13 cellular contexts compared by ENCODE assay signal in genomic region chr2:69493268-69493667, GRCh38. TPM values are rescaled to one million over a fixed set of nuclear protein-coding genes. Genes with fewer than 3 reads are reported as not detected.
DNase-seq lines count a peak whose midpoint lies in the region; ATAC-seq and TF ChIP-seq lines count a peak whose summit lies in the region.
"Had no signal": no experiment of that assay in that cellular context is flagged by ENCODE, and none has a peak within 500 bp of the region (broad histone marks: within the 10 kb centered on the region; RNA-seq: fewer than 3 reads in every experiment).

No MANE protein-coding gene starts in this region.

- POLR2A ChIA-PET in SK-N-SH (lab: Yijun Ruan, JAX): no interaction called here

- no peak overlapping the region for H3K4me2 ChIP-seq in SK-N-SH

- H3K9me3 ChIP-seq in SK-N-SH (no peaks in the 10 kb centered on the region), tibial nerve (no peaks in the 10 kb centered on the region)

- TF ChIP-seq RAD21 in SK-N-SH (IDR thresholded peaks at IDR 0.05; ENCODE audit: low read length): peak; percentile 74

- H3K36me3 ChIP-seq in SK-N-SH (replicated peaks in 1 of 2; ENCODE audit: control insufficient read depth in 1 of 2, insufficient read depth in 2 of 2, low read length in 1 of 2) (peaks cover 23 to 24% of the 10 kb centered on the region in 2 experiments), tibial nerve (peaks cover 0 to 33% (median 0%) of the 10 kb centered on the region in 3 donors)

- H4K20me1 ChIP-seq in SK-N-SH (ENCODE audit: insufficient read depth): no peaks in the 10 kb centered on the region

- H3K9me2 ChIP-seq in SK-N-SH: no peaks in the 10 kb centered on the region

- ATAC-seq in stimulated activated effector memory CD8-positive, alpha-beta T cell treated with anti-CD3 and anti-CD28 coated beads, Interleukin-12 subunit alpha, Interleukin-12 subunit beta, amount 100 ng/mL, for 72 hours: no peak
- ATAC-seq in HG02763 (IDR thresholded peaks at IDR 0.05; ENCODE audit: unreplicated experiment): no peak
- ATAC-seq in HG03565 (IDR thresholded peaks at IDR 0.05; ENCODE audit: unreplicated experiment): no peak

- WGBS in SK-N-SH (ENCODE audit: low lambda C conversion rate): 80% methylated on average over 6 of the region's 6 CpGs
- WGBS in tibial nerve, 2 donors: 50 to 63% methylated on average over 6 of the region's 6 CpGs

- H3K4me3 ChIP-seq in SK-N-SH (ENCODE audit: low read depth in 2 of 2, low read length in 1 of 2) (no peak overlapping the region), tibial nerve (no peak overlapping the region)
- H3K4me3 ChIP-seq: SK-N-MC had no signal

- no peak overlapping the region for H3K4me3 Mint-ChIP-seq in T-helper 2 cell treated with Interferon-gamma antibody and Interleukin-4, amounts not matched to agents 5 μg/mL and 100 μg/mL, for 36 hours
- no peak overlapping the region for H3K4me3 Mint-ChIP-seq in stimulated activated effector memory CD8-positive, alpha-beta T cell treated with anti-CD3 and anti-CD28 coated beads, Interleukin-12 subunit alpha, Interleukin-12 subunit beta, amount 100 ng/mL, for 72 hours
- H3K4me3 Mint-ChIP-seq: HFFc6 had no signal

- peak overlapping the region in 1 of 2 experiments; percentile 70; a peak in 2 of 4 replicates for H3K27ac ChIP-seq in SK-N-SH (ENCODE audit: low read depth in 2 of 2, low read length in 1 of 2)
- no peak overlapping the region for H3K27ac ChIP-seq in tibial nerve
- H3K27ac ChIP-seq: SK-N-MC had no signal

- TF ChIP-seq CTCF in SK-N-SH (IDR thresholded peaks at IDR 0.05) (no peak), tibial nerve (IDR thresholded peaks at IDR 0.05) (no peak)

- H3K36me3 Mint-ChIP-seq in T-helper 2 cell treated with Interferon-gamma antibody and Interleukin-4, amounts not matched to agents 5 μg/mL and 100 μg/mL, for 36 hours (ENCODE audit: low read depth): peaks cover 52% of the 10 kb centered on the region
- H3K36me3 Mint-ChIP-seq in stimulated activated effector memory CD8-positive, alpha-beta T cell treated with anti-CD3 and anti-CD28 coated beads, Interleukin-12 subunit alpha, Interleukin-12 subunit beta, amount 100 ng/mL, for 72 hours: peaks cover 82% of the 10 kb centered on the region

- no peak for TF ChIP-seq POLR2A in tibial nerve (IDR thresholded peaks at IDR 0.05)

- no peaks in the 10 kb centered on the region for H3K9me3 Mint-ChIP-seq in T-helper 2 cell treated with Interferon-gamma antibody and Interleukin-4, amounts not matched to agents 5 μg/mL and 100 μg/mL, for 36 hours
- H3K9me3 Mint-ChIP-seq in stimulated activated effector memory CD8-positive, alpha-beta T cell treated with anti-CD3 and anti-CD28 coated beads, Interleukin-12 subunit alpha, Interleukin-12 subunit beta, amount 100 ng/mL, for 72 hours: no peaks in the 10 kb centered on the region
- H3K9me3 Mint-ChIP-seq: HFFc6 had no signal

- H2AFZ ChIP-seq in SK-N-SH (ENCODE audit: low read depth): no peak overlapping the region

- DNase-seq in T-helper 2 cell treated with Interferon-gamma antibody and Interleukin-4, amounts not matched to agents 5 μg/mL and 100 μg/mL, for 36 hours (ENCODE audit: low spot score): no peak
- DNase-seq in T-helper 2 cell: no peak
- peak; percentile 46 for DNase-seq in SK-N-SH
- DNase-seq in cardiac septum (ENCODE audit: low spot score): peak; percentile 76
- no peak for DNase-seq in stimulated activated effector memory CD8-positive, alpha-beta T cell treated with anti-CD3 and anti-CD28 coated beads, Interleukin-12 subunit alpha, Interleukin-12 subunit beta, amount 100 ng/mL, for 72 hours (ENCODE audit: low spot score in 2 of 2)
- no peak for DNase-seq in tibial nerve (ENCODE audit: low spot score in 2 of 2)
- DNase-seq: activated CD8-positive, alpha-beta memory T cell treated with anti-CD3 and anti-CD28 coated beads for 24 hours; central memory CD4-positive, alpha-beta T cell; HFFc6; NCI-H1417 treated with DMSO at 0.1 percent for 48 hours had no signal

- H3K9ac ChIP-seq in SK-N-SH: no peak overlapping the region

- CTCF ChIA-PET in SK-N-SH (lab: Yijun Ruan, JAX): interaction anchor here (0.6 to 2.0 kb wide), 3 partner anchors 56 to 305 kb away, joined by 3 to 9 read pairs (median 3); partner anchors contain the start of gene NFU1

- no peaks in the 10 kb centered on the region for H3K27me3 ChIP-seq in SK-N-SH (ENCODE audit: insufficient read depth)
- no peaks in the 10 kb centered on the region for H3K27me3 ChIP-seq in tibial nerve

- no peaks in the 10 kb centered on the region for H3K79me2 ChIP-seq in SK-N-SH (ENCODE audit: insufficient read depth)

- H3F3A ChIP-seq in SK-N-SH (replicated peaks; ENCODE audit: insufficient read depth): no peaks in the 10 kb centered on the region

- H3K4me1 ChIP-seq in SK-N-SH (ENCODE audit: control insufficient read depth in 1 of 2, insufficient read depth in 2 of 2, low read depth in 1 of 2, low read length in 1 of 2) (peaks cover 0 to 14% of the 10 kb centered on the region in 2 experiments; a peak in 1 of 4 replicates), tibial nerve (no peaks in the 10 kb centered on the region)

- H3K27ac Mint-ChIP-seq in T-helper 2 cell treated with Interferon-gamma antibody and Interleukin-4, amounts not matched to agents 5 μg/mL and 100 μg/mL, for 36 hours: peak overlapping the region; percentile 65
- peak overlapping the region; percentile 32 for H3K27ac Mint-ChIP-seq in stimulated activated effector memory CD8-positive, alpha-beta T cell treated with anti-CD3 and anti-CD28 coated beads, Interleukin-12 subunit alpha, Interleukin-12 subunit beta, amount 100 ng/mL, for 72 hours
- H3K27ac Mint-ChIP-seq: HFFc6 had no signal

- intact Hi-C loops in cardiac septum (cut with DNase I): no loop called here

- TF ChIP-seq EP300 in SK-N-SH (IDR thresholded peaks at IDR 0.05; ENCODE audit: borderline replicate concordance in 1 of 2, low read depth in 1 of 2, low read length in 1 of 2): no peak
- no peak for TF ChIP-seq EP300 in tibial nerve (IDR thresholded peaks at IDR 0.05)

- peaks cover 33% of the 10 kb centered on the region for H3K4me1 Mint-ChIP-seq in T-helper 2 cell treated with Interferon-gamma antibody and Interleukin-4, amounts not matched to agents 5 μg/mL and 100 μg/mL, for 36 hours (ENCODE audit: low read depth)
- peaks cover 25% of the 10 kb centered on the region for H3K4me1 Mint-ChIP-seq in stimulated activated effector memory CD8-positive, alpha-beta T cell treated with anti-CD3 and anti-CD28 coated beads, Interleukin-12 subunit alpha, Interleukin-12 subunit beta, amount 100 ng/mL, for 72 hours

- no peaks in the 10 kb centered on the region for H3K27me3 Mint-ChIP-seq in T-helper 2 cell treated with Interferon-gamma antibody and Interleukin-4, amounts not matched to agents 5 μg/mL and 100 μg/mL, for 36 hours (ENCODE audit: low read depth)

TF ChIP-seq in SK-N-SH, 30 proteins besides CTCF, POLR2A, EP300 and RAD21:
- TF ChIP-seq GATA2 (CRISPR knock-in tag; IDR thresholded peaks at IDR 0.05) (no peak), FOSL2 (IDR thresholded peaks at IDR 0.05; ENCODE audit: borderline replicate concordance, low read depth) (no peak), SMC3 (IDR thresholded peaks at IDR 0.05; ENCODE audit: low read depth, low read length) (peak; percentile 33; the same call in 1 of the 2 replicates), YY1 (IDR thresholded peaks at IDR 0.05; ENCODE audit: low read depth) (no peak), CHD2 (IDR thresholded peaks at IDR 0.05; ENCODE audit: low read length, partially characterized antibody) (peak; percentile 47), USF2 (IDR thresholded peaks at IDR 0.05; ENCODE audit: borderline replicate concordance, low read depth, low read length) (no peak)

RNA-seq across cellular contexts. Expression of gene NFU1, which starts 56.0 kb away (rescaled TPM):
- polyA plus RNA-seq in SK-N-SH (2012; rRNA removed): 22.2 and 23.5 TPM in 2 replicates
- polyA plus RNA-seq in SK-N-SH (2012; cell fraction: cytosol; rRNA removed): 29.1 and 44.8 TPM in 2 replicates
- polyA plus RNA-seq in SK-N-SH (2012; cell fraction: nucleus; rRNA removed): 7.0 and 8.9 TPM in 2 replicates
- total RNA-seq in cardiac septum (90.3 TPM), tibial nerve (10 to 100 TPM; 32.0 to 48.1 (median 40.9) TPM)

Comparison
In these comparisons a context has a peak if more than half of its experiments do, and no peak if none do; other contexts are left out.
1. DNase-seq: peak in SK-N-SH (single experiment) and cardiac septum (single experiment); none in T-helper 2 cell treated with Interferon-gamma antibody and Interleukin-4, amounts not matched to agents 5 μg/mL and 100 μg/mL, for 36 hours (single experiment), T-helper 2 cell (0 of 5), stimulated activated effector memory CD8-positive, alpha-beta T cell treated with anti-CD3 and anti-CD28 coated beads, Interleukin-12 subunit alpha, Interleukin-12 subunit beta, amount 100 ng/mL, for 72 hours (0 of 2) and tibial nerve (0 of 2).